Comparison of ENCODE assay signal across 8 cellular contexts in genomic region chr19:13150187-13150918, GRCh38. TPM values are rescaled to one million over a fixed set of nuclear protein-coding genes. Genes with fewer than 3 reads are reported as not detected.
DNase-seq lines count a peak whose midpoint lies in the region; ATAC-seq and TF ChIP-seq lines count a peak whose summit lies in the region.

TSS of gene IER2 (plus strand) at chr19:13150411. CDS start at chr19:13153187, 2,776 bp downstream.
TSS of gene STX10 (minus strand) at chr19:13150375. CDS start at chr19:13150173, 202 bp downstream.

- H3K27me3 ChIP-seq in PC-3 (ENCODE audit: low read length) = no peaks in the 10 kb centered on the region

- H3K9ac ChIP-seq in PC-3 (ENCODE audit: low read length) = peak within 1 kb of the TSS; percentile 90

- peak within 1 kb of the TSS; percentile 80 for H2AFZ ChIP-seq in PC-3 (ENCODE audit: low read length)

- TF ChIP-seq CTCF in PC-3 (conservative IDR thresholded peaks at IDR 0.05; ENCODE audit: low read depth, low read length) (peak; percentile 70), epithelial cell of esophagus (IDR thresholded peaks at IDR 0.05; ENCODE audit: insufficient read depth, low read depth, low read length, missing control alignments) (peak; percentile 58), mucosa of descending colon (IDR thresholded peaks at IDR 0.05) (peak; percentile 58)

- no TSS peak for BruUV-seq in PC-3 (replicated peaks; lab: Mats Ljungman, UMichigan)

- H3K4me3 ChIP-seq in PC-3 (ENCODE audit: low read length) (peak within 1 kb of the TSS; percentile 83), epithelial cell of esophagus (ENCODE audit: low read length) (peak within 1 kb of the TSS; percentile 92), mucosa of descending colon (peak within 1 kb of the TSS; percentile 56)

- peaks cover 17% of the 10 kb centered on the region for H4K20me1 ChIP-seq in PC-3 (ENCODE audit: low read length)

- peaks cover 63% of the 10 kb centered on the region for H3K79me2 ChIP-seq in PC-3 (ENCODE audit: low read length)

- H3K36me3 ChIP-seq in PC-3 (ENCODE audit: low read depth, low read length) (peaks cover 15% of the 10 kb centered on the region), mucosa of descending colon (ENCODE audit: low read depth) (peaks cover 3% of the 10 kb centered on the region)

- TF ChIP-seq EP300 in Ishikawa (IDR thresholded peaks at IDR 0.05; ENCODE audit: borderline replicate concordance) = peak; percentile 25; the same call in 1 of the 2 replicates

- CTCF ChIA-PET in PC-3 (lab: Charles Lee) = interaction anchor here (0.5 to 0.8 kb wide), 3 partner anchors 13 to 93 kb away, joined by 3 read pairs; no protein-coding TSS in a partner anchor

- intact Hi-C loops in PC-3 (cut with micrococcal nuclease) (loop anchor here (1.0 to 5.0 kb wide), 2 partner anchors 33 to 48 kb away; partner anchors contain the start of gene LYL1), mucosa of descending colon (cut with DNase I, micrococcal nuclease) (no loop called here)

- no peaks in the 10 kb centered on the region for H3K9me3 ChIP-seq in PC-3 (ENCODE audit: low read length)
- H3K9me3 ChIP-seq in mucosa of descending colon = no peaks in the 10 kb centered on the region

- H3K9me2 ChIP-seq in PC-3 (replicated peaks; ENCODE audit: low read length) = no peaks in the 10 kb centered on the region

- ATAC-seq in GM21381 (IDR thresholded peaks at IDR 0.05; ENCODE audit: unreplicated experiment) = peak; percentile 33
- peak; percentile 41 for ATAC-seq in PC-3
- peak; percentile 68 for ATAC-seq in mucosa of descending colon

- TF ChIP-seq RAD21 in Ishikawa (IDR thresholded peaks at IDR 0.05; ENCODE audit: low read depth) = peak; percentile 26; the same call in 1 of the 2 replicates

- H3K4me2 ChIP-seq in PC-3 (ENCODE audit: low read length) = peak within 1 kb of the TSS; percentile 98

- H3K4me1 ChIP-seq in PC-3 (ENCODE audit: insufficient read depth, low read length) = peaks cover 11% of the 10 kb centered on the region; the same call in 1 of the 2 replicates
- peaks cover 22% of the 10 kb centered on the region for H3K4me1 ChIP-seq in mucosa of descending colon (ENCODE audit: low read depth)

- H3F3A ChIP-seq in PC-3 (ENCODE audit: low read length, unreplicated experiment) = peaks cover 7% of the 10 kb centered on the region

- DNase-seq in COLO829 (ENCODE audit: low spot score) (peak; percentile 89), PC-3 (peak; percentile 97), activated T-cell treated with anti-CD3 and anti-CD28 coated beads for 24 hours (ENCODE audit: low read depth) (peak; percentile 92), epithelial cell of esophagus (ENCODE audit: low read depth) (peak; percentile 97), mucosa of descending colon (peak; percentile 95 to 98 (median 96))
- peak; percentile 89 for DNase-seq in stimulated activated CD8-positive, alpha-beta memory T cell treated with anti-CD3 and anti-CD28 coated beads, Interleukin-4, amount 100 ng/mL, for 24 hours (ENCODE audit: low read depth)

- POLR2A ChIA-PET in PC-3 (lab: Charles Lee; ENCODE audit: unreplicated experiment) = interaction anchor here (0.6 kb wide), 1 partner anchor 173 kb away, joined by 3 read pairs; no protein-coding TSS in a partner anchor

- peak within 1 kb of the TSS; percentile 66 for H3K27ac ChIP-seq in PC-3 (ENCODE audit: low read length)

TF ChIP-seq in Ishikawa, 13 proteins besides CTCF, POLR2A, EP300 and RAD21:
- TF ChIP-seq NFIC (IDR thresholded peaks at IDR 0.05) (0 out of 2 replicates have a peak, but pooled peaks have one; percentile 38), CEBPB (IDR thresholded peaks at IDR 0.05) (no peak), FOXM1 (IDR thresholded peaks at IDR 0.05; ENCODE audit: borderline replicate concordance, low read depth) (no peak), TCF12 (IDR thresholded peaks at IDR 0.05; ENCODE audit: low read depth) (peak; percentile 77), EGR1 (IDR thresholded peaks at IDR 0.05) (peak; percentile 82), TEAD4 (IDR thresholded peaks at IDR 0.05) (0 out of 2 replicates have a peak, but pooled peaks have one; percentile 38), MAX (IDR thresholded peaks at IDR 0.05) (peak; percentile 87), USF1 (IDR thresholded peaks at IDR 0.05) (peak; percentile 62), TAF1 (IDR thresholded peaks at IDR 0.05; ENCODE audit: low read depth) (peak; percentile 87), ZBTB7A (IDR thresholded peaks at IDR 0.05; ENCODE audit: low read depth) (peak; percentile 99), CREB1 (IDR thresholded peaks at IDR 0.05; ENCODE audit: low read depth) (0 out of 2 replicates have a peak, but pooled peaks have one; percentile 17), REST (IDR thresholded peaks at IDR 0.05; ENCODE audit: low read depth) (no peak), YY1 (IDR thresholded peaks at IDR 0.05; ENCODE audit: low read depth) (peak; percentile 99)
TF ChIP-seq in Ishikawa: peak in this region for 10.

RNA-seq across cellular contexts. Expression of gene IER2, which starts in this region (rescaled TPM):
- total RNA-seq in PC-3 (2014; rRNA removed) (155 and 191 TPM in 2 replicates), mucosa of descending colon (100 to 1,000 TPM; 101 to 117 (median 112) TPM)

RNA-seq across cellular contexts. Expression of gene STX10, which starts in this region (rescaled TPM):
- 179 and 243 TPM in 2 replicates for total RNA-seq in PC-3 (2014; rRNA removed)
- total RNA-seq in mucosa of descending colon = 10 to 100 TPM; 48.2 to 59.7 (median 49.3) TPM

Comparison
In these comparisons a context has a peak if more than half of its experiments do, and no peak if none do; other contexts are left out.
1. Peak in every context shown above with its lines: DNase-seq, ATAC-seq, H3K4me3 ChIP-seq and H3K27ac ChIP-seq.